12 cellular contexts compared by ENCODE assay signal in the genomic region with DNA sequence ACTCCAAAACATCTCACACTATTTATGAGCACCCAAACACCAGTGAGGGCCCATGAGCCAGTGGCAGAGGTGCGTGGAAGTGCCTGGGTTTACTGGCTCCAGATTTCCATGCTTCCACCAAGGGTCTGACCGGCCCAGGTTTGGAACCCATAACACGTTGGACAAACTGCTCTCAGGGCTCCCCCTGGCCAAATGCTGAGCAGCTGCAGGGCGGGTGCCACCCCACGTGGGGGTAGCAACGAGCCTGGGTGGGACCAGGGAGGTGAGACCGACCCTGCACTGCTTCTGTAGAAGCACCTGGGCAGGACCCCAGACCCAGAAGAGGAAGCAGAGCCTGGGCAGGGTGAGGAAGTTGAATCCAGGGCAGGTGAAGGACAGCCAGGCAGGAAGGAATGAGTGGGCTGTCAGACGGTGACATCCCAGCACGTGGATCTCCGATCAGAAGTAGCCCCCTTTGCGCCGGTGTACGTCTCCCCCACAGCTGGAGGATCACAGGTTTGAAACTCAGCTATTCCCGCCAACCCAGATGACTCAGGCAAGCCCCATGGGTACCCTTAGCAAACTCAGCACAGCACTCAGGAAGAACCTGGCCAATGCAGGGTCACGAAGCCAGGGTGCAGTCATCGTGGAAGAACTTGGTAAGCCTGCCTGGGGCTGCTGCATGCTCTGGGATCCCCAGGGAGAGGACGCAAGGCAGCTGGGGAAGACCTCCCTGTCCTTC.
DNase-seq lines count a peak whose midpoint lies in the region; ATAC-seq and TF ChIP-seq lines count a peak whose summit lies in the region.
"Had no signal": no experiment of that assay in that cellular context is flagged by ENCODE, and none has a peak within 500 bp of the region (broad histone marks: within the 10 kb centered on the region; RNA-seq: fewer than 3 reads in every experiment).

No MANE protein-coding gene starts in this region.

- intact Hi-C loops in HCT116 (cut with micrococcal nuclease) (no loop called here), posterior vena cava (cut with DNase I) (no loop called here), adrenal gland (cut with DNase I) (no loop called here)

- H3K9ac ChIP-seq in HCT116 (ENCODE audit: low read length): no peak overlapping the region
- H3K9ac ChIP-seq: parathyroid adenoma had no signal

- TF ChIP-seq POLR2A in HCT116 (IDR thresholded peaks at IDR 0.05; ENCODE audit: borderline replicate concordance, extremely low read depth, insufficient read depth, insufficient read length): no peak
- TF ChIP-seq POLR2A in adrenal gland (IDR thresholded peaks at IDR 0.05): no peak

- CTCF ChIA-PET in HCT116 (lab: Charles Lee): no interaction called here

- TF ChIP-seq RAD21 in HCT116 (IDR thresholded peaks at IDR 0.05; ENCODE audit: low read depth): peak; percentile 8; the same call in 1 of the 2 replicates

- no peaks in the 10 kb centered on the region for H3K79me2 ChIP-seq in HCT116 (ENCODE audit: insufficient read depth, low read length)
- H3K79me2 ChIP-seq: parathyroid adenoma had no signal

- BruUV-seq in HCT116 (replicated peaks; lab: Mats Ljungman, UMichigan): no TSS peak

- no peak overlapping the region for H2AFZ ChIP-seq in HCT116 (ENCODE audit: low read depth, low read length, poor library complexity, severe bottlenecking)
- H2AFZ ChIP-seq: parathyroid adenoma had no signal

- ATAC-seq in HCT116: no peak
- no peak for ATAC-seq in HG03378 (IDR thresholded peaks at IDR 0.05; ENCODE audit: unreplicated experiment)
- ATAC-seq in GM19397 (IDR thresholded peaks at IDR 0.05; ENCODE audit: unreplicated experiment): no peak

- peak overlapping the region; percentile 52 for H3K4me2 ChIP-seq in HCT116 (ENCODE audit: low read length)

- TF ChIP-seq CTCF in GM12872 (IDR thresholded peaks at IDR 0.05; ENCODE audit: insufficient read depth, low read depth, low read length) (peak; percentile 59), HCT116 (IDR thresholded peaks at IDR 0.05 in 2 of 3, conservative IDR thresholded peaks at IDR 0.05 in 1 of 3; ENCODE audit: borderline replicate concordance in 1 of 3, insufficient read depth in 1 of 3, low read depth in 2 of 3, low read length in 2 of 3) (no peak; a peak in 1 of 6 replicates), brain microvascular endothelial cell (IDR thresholded peaks at IDR 0.05; ENCODE audit: low read depth, low read length, missing control alignments) (peak; percentile 27), adrenal gland (IDR thresholded peaks at IDR 0.05) (no peak)

- H3K36me3 ChIP-seq in HCT116 (ENCODE audit: control insufficient read depth in 1 of 2, insufficient read depth in 2 of 2, low read length in 2 of 2) (no peaks in the 10 kb centered on the region), brain microvascular endothelial cell (replicated peaks) (peaks cover 37% of the 10 kb centered on the region), adrenal gland (replicated peaks in 1 of 2) (peaks cover 0 to 28% of the 10 kb centered on the region in 2 donors)

- H3K27ac ChIP-seq in HCT116 (ENCODE audit: low read depth, low read length) (peak overlapping the region; percentile 53; the same call in 1 of the 2 replicates), brain microvascular endothelial cell (no peak overlapping the region), adrenal gland (peak overlapping the region in 1 of 5 donors; percentile 15)
- H3K27ac ChIP-seq: parathyroid adenoma had no signal

- H4K20me1 ChIP-seq in HCT116 (ENCODE audit: insufficient read depth): no peaks in the 10 kb centered on the region

- H3K9me3 ChIP-seq in HCT116 (ENCODE audit: control insufficient read depth in 1 of 2, insufficient read depth in 1 of 2, low read depth in 1 of 2, low read length in 2 of 2): no peaks in the 10 kb centered on the region
- H3K9me3 ChIP-seq in adrenal gland (replicated peaks in 1 of 3): no peaks in the 10 kb centered on the region

- no peaks in the 10 kb centered on the region for H3K9me2 ChIP-seq in HCT116 (ENCODE audit: insufficient read depth)

- H3K4me3 ChIP-seq in HCT116 (replicated peaks in 1 of 2; ENCODE audit: low read depth in 1 of 2, low read length in 2 of 2) (no peak overlapping the region), brain microvascular endothelial cell (ENCODE audit: low read depth, low read length) (no peak overlapping the region), adrenal gland (no peak overlapping the region)

- RAD21 ChIA-PET in HCT116 (lab: Charles Lee; ENCODE audit: low non-redundant PET in 1 of 2, low total read pairs in 2 of 2, uncharacterized antibody in 2 of 2, unreplicated experiment in 2 of 2): no interaction called here

- H3K27me3 ChIP-seq in HCT116 (ENCODE audit: insufficient read depth, low read length) (no peaks in the 10 kb centered on the region), brain microvascular endothelial cell (replicated peaks) (no peaks in the 10 kb centered on the region), adrenal gland (no peaks in the 10 kb centered on the region)

- DNase-seq in HCT116 (ENCODE audit: low read depth, low spot score) (no peak), brain microvascular endothelial cell (peak; percentile 41), posterior vena cava (ENCODE audit: low spot score) (peak; percentile 78), NCI-H226 (no peak), adrenal gland (no peak)
- DNase-seq: activated B cell treated with CpG ODN at 0.5 μM for 24 hours; activated naive CD4-positive, alpha-beta T cell; NCI-H187 had no signal

- WGBS in adrenal gland, 4 donors: 84 to 89% (median 86%) methylated on average over 9 to 17 of the region's 17 CpGs

- POLR2A ChIA-PET in HCT116 (lab: Charles Lee): no interaction called here

- H3K4me1 ChIP-seq in HCT116 (ENCODE audit: control insufficient read depth in 1 of 2, insufficient read depth in 2 of 2, low read length in 2 of 2) (peaks cover 23 to 25% of the 10 kb centered on the region in 2 experiments), adrenal gland (replicated peaks in 1 of 2) (peaks cover 9 to 50% of the 10 kb centered on the region in 2 donors)
- H3K4me1 ChIP-seq: parathyroid adenoma had no signal

- in situ Hi-C loops in brain microvascular endothelial cell (cut with HindIII; ENCODE audit: low pct_ligation_motif_present, low sequenced_read_pairs): no loop called here

TF ChIP-seq in HCT116, 20 proteins besides CTCF, POLR2A, EP300 and RAD21:
- TF ChIP-seq SIN3A (IDR thresholded peaks at IDR 0.05; ENCODE audit: low read depth) (no peak), EZH2phosphoT487 (IDR thresholded peaks at IDR 0.05; ENCODE audit: borderline replicate concordance) (no peak), JUND (IDR thresholded peaks at IDR 0.05) (no peak), CEBPB (IDR thresholded peaks at IDR 0.05; ENCODE audit: low read depth) (no peak), FOSL1 (IDR thresholded peaks at IDR 0.05; ENCODE audit: low read depth) (no peak), ZNF274 (IDR thresholded peaks at IDR 0.05; ENCODE audit: low read depth, low read length) (no peak), EGR1 (IDR thresholded peaks at IDR 0.05; ENCODE audit: low read depth) (no peak), ZFX (IDR thresholded peaks at IDR 0.05) (no peak), POLR2AphosphoS5 (IDR thresholded peaks at IDR 0.05; ENCODE audit: low read depth, low read length) (no peak), EZH2 (IDR thresholded peaks at IDR 0.05) (no peak), SRF (IDR thresholded peaks at IDR 0.05; ENCODE audit: low read depth) (no peak), ELF1 (IDR thresholded peaks at IDR 0.05; ENCODE audit: borderline replicate concordance, low read depth) (no peak), TCF7L2 (IDR thresholded peaks at IDR 0.05; ENCODE audit: borderline replicate concordance, extremely low read depth, insufficient read depth, insufficient read length) (no peak), SP1 (IDR thresholded peaks at IDR 0.05; ENCODE audit: low read depth) (no peak)
- TF ChIP-seq, protein P1, sequence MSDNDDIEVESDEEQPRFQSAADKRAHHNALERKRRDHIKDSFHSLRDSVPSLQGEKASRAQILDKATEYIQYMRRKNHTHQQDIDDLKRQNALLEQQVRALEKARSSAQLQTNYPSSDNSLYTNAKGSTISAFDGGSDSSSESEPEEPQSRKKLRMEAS (IDR thresholded peaks at IDR 0.05): no peak
- TF ChIP-seq, protein P2, sequence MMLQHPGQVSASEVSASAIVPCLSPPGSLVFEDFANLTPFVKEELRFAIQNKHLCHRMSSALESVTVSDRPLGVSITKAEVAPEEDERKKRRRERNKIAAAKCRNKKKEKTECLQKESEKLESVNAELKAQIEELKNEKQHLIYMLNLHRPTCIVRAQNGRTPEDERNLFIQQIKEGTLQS (IDR thresholded peaks at IDR 0.05): no peak
- TF ChIP-seq, protein P3, sequence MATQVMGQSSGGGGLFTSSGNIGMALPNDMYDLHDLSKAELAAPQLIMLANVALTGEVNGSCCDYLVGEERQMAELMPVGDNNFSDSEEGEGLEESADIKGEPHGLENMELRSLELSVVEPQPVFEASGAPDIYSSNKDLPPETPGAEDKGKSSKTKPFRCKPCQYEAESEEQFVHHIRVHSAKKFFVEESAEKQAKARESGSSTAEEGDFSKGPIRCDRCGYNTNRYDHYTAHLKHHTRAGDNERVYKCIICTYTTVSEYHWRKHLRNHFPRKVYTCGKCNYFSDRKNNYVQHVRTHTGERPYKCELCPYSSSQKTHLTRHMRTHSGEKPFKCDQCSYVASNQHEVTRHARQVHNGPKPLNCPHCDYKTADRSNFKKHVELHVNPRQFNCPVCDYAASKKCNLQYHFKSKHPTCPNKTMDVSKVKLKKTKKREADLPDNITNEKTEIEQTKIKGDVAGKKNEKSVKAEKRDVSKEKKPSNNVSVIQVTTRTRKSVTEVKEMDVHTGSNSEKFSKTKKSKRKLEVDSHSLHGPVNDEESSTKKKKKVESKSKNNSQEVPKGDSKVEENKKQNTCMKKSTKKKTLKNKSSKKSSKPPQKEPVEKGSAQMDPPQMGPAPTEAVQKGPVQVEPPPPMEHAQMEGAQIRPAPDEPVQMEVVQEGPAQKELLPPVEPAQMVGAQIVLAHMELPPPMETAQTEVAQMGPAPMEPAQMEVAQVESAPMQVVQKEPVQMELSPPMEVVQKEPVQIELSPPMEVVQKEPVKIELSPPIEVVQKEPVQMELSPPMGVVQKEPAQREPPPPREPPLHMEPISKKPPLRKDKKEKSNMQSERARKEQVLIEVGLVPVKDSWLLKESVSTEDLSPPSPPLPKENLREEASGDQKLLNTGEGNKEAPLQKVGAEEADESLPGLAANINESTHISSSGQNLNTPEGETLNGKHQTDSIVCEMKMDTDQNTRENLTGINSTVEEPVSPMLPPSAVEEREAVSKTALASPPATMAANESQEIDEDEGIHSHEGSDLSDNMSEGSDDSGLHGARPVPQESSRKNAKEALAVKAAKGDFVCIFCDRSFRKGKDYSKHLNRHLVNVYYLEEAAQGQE (IDR thresholded peaks at IDR 0.05; ENCODE audit: low read depth): no peak

Comparison
In these comparisons a context has a peak if more than half of its experiments do, and no peak if none do; other contexts are left out.
1. CTCF ChIP-seq: peak in GM12872 (single experiment) and brain microvascular endothelial cell (single experiment); none in HCT116 (0 of 3) and adrenal gland (0 of 6).
2. DNase-seq: peak in brain microvascular endothelial cell (single experiment) and posterior vena cava (single experiment); none in HCT116 (single experiment), NCI-H226 (single experiment) and adrenal gland (0 of 7).